Comparison of ENCODE assay signal across 13 cellular contexts in genomic region chr4:77777135-77777777, GRCh38. TPM values are rescaled to one million over a fixed set of nuclear protein-coding genes. Genes with fewer than 3 reads are reported as not detected.
DNase-seq lines count a peak whose midpoint lies in the region; ATAC-seq and TF ChIP-seq lines count a peak whose summit lies in the region.
"Had no signal": no experiment of that assay in that cellular context is flagged by ENCODE, and none has a peak within 500 bp of the region (broad histone marks: within the 10 kb centered on the region; RNA-seq: fewer than 3 reads in every experiment).

No MANE protein-coding gene starts in this region.

- H3K27ac ChIP-seq in SK-N-MC (peak overlapping the region; percentile 88), skeletal muscle tissue (ENCODE audit: low read depth, low read length) (peak overlapping the region; percentile 32), MM.1S (ENCODE audit: low read length) (no peak overlapping the region)
- H3K27ac ChIP-seq: upper lobe of left lung, VCaP had no signal

- H3K4me3 ChIP-seq in SK-N-MC = peak overlapping the region; percentile 74
- H3K4me3 ChIP-seq in fibroblast of pulmonary artery (replicated peaks; ENCODE audit: low read depth, low read length) = no peak overlapping the region
- H3K4me3 ChIP-seq in skeletal muscle tissue (ENCODE audit: low read length in 3 of 3) = peak overlapping the region in 2 of 3 donors; percentile 15 to 21
- H3K4me3 ChIP-seq in MM.1S (ENCODE audit: low read length) = no peak overlapping the region
- H3K4me3 ChIP-seq: upper lobe of left lung had no signal

- H3K79me2 ChIP-seq in MM.1S (ENCODE audit: low read length) = peaks cover 93% of the 10 kb centered on the region

- H3K27ac Mint-ChIP-seq in activated naive CD4-positive, alpha-beta T cell treated with anti-CD3 and anti-CD28 coated beads, Interleukin-2, amount 50 U/mL, for 24 hours = peak overlapping the region; percentile 85

- H3K27me3 ChIP-seq in skeletal muscle tissue (ENCODE audit: control insufficient read depth in 3 of 3, insufficient read depth in 3 of 3, low read length in 3 of 3) = no peaks in the 10 kb centered on the region
- no peaks in the 10 kb centered on the region for H3K27me3 ChIP-seq in MM.1S (replicated peaks; ENCODE audit: insufficient read depth, low read length)
- H3K27me3 ChIP-seq: upper lobe of left lung had no signal

- ATAC-seq in GM18868 (IDR thresholded peaks at IDR 0.05; ENCODE audit: unreplicated experiment) = no peak
- ATAC-seq: sciatic nerve had no signal

- no peaks in the 10 kb centered on the region for H3F3A ChIP-seq in MM.1S (ENCODE audit: insufficient read depth, low read length)

- H3K4me1 ChIP-seq in skeletal muscle tissue (ENCODE audit: control insufficient read depth in 3 of 3, insufficient read depth in 3 of 3, low read length in 3 of 3) = peaks cover 10 to 13% (median 11%) of the 10 kb centered on the region in 3 donors
- H3K4me1 ChIP-seq in MM.1S (ENCODE audit: low read length) = no peaks in the 10 kb centered on the region

- H3K4me1 Mint-ChIP-seq in activated naive CD4-positive, alpha-beta T cell treated with anti-CD3 and anti-CD28 coated beads, Interleukin-2, amount 50 U/mL, for 24 hours = peaks cover 70% of the 10 kb centered on the region

- H2AFZ ChIP-seq in MM.1S (ENCODE audit: low read length) = no peak overlapping the region

- TF ChIP-seq CTCF in fibroblast of pulmonary artery (IDR thresholded peaks at IDR 0.05; ENCODE audit: low read length, missing control alignments) (no peak), GM10266 (IDR thresholded peaks at IDR 0.05; ENCODE audit: control insufficient read depth, insufficient read depth, low read depth, missing control alignments) (no peak), MM.1S (IDR thresholded peaks at IDR 0.05; ENCODE audit: low read length) (no peak)

- no peaks in the 10 kb centered on the region for H3K9me3 Mint-ChIP-seq in activated naive CD4-positive, alpha-beta T cell treated with anti-CD3 and anti-CD28 coated beads, Interleukin-2, amount 50 U/mL, for 24 hours
- H3K9me3 Mint-ChIP-seq: mesothelial cell of epicardium had no signal

- H3K9ac ChIP-seq in SK-N-MC (ENCODE audit: insufficient read length) = peak overlapping the region; percentile 56
- peak overlapping the region in 1 of 3 donors; percentile 10 for H3K9ac ChIP-seq in skeletal muscle tissue (ENCODE audit: low read depth in 1 of 3, low read length in 3 of 3)
- no peak overlapping the region for H3K9ac ChIP-seq in MM.1S (ENCODE audit: low read length)

- no peaks in the 10 kb centered on the region for H3K9me3 ChIP-seq in SK-N-MC (ENCODE audit: low read depth, low read length)
- H3K9me3 ChIP-seq in skeletal muscle tissue (ENCODE audit: control insufficient read depth in 3 of 3, low read length in 3 of 3) = no peaks in the 10 kb centered on the region
- H3K9me3 ChIP-seq in MM.1S (replicated peaks; ENCODE audit: insufficient read depth, low read length) = no peaks in the 10 kb centered on the region
- H3K9me3 ChIP-seq: upper lobe of left lung had no signal

- no peaks in the 10 kb centered on the region for H3K27me3 Mint-ChIP-seq in activated naive CD4-positive, alpha-beta T cell treated with anti-CD3 and anti-CD28 coated beads, Interleukin-2, amount 50 U/mL, for 24 hours

- no peak for DNase-seq in activated naive CD4-positive, alpha-beta T cell (lab: John Stamatoyannopoulos, UW)
- DNase-seq in SK-N-MC (ENCODE audit: low read depth, low spot score) = no peak
- peak; percentile 57 for DNase-seq in fibroblast of pulmonary artery (ENCODE audit: low read depth)
- no peak for DNase-seq in GM10266 (ENCODE audit: extremely low spot score)
- DNase-seq in MM.1S = no peak
- DNase-seq: NCI-H345, upper lobe of left lung had no signal

- no peaks in the 10 kb centered on the region for H3K9me2 ChIP-seq in MM.1S (replicated peaks; ENCODE audit: insufficient read depth, low read length)

- peaks cover 45% of the 10 kb centered on the region for H4K20me1 ChIP-seq in MM.1S (ENCODE audit: insufficient read depth, low read length)

- peaks cover 9% of the 10 kb centered on the region for H3K36me3 Mint-ChIP-seq in activated naive CD4-positive, alpha-beta T cell treated with anti-CD3 and anti-CD28 coated beads, Interleukin-2, amount 50 U/mL, for 24 hours

- H3K4me2 ChIP-seq in MM.1S (ENCODE audit: low read depth, low read length) = no peak overlapping the region

- H3K36me3 ChIP-seq in SK-N-MC (ENCODE audit: insufficient read depth, low read length) = peaks cover 5% of the 10 kb centered on the region; the same call in 1 of the 2 replicates
- peaks cover 0 to 11% (median 9%) of the 10 kb centered on the region in 3 donors for H3K36me3 ChIP-seq in skeletal muscle tissue (ENCODE audit: control insufficient read depth in 3 of 3, insufficient read depth in 3 of 3, low read length in 3 of 3)
- H3K36me3 ChIP-seq in MM.1S (replicated peaks; ENCODE audit: insufficient read depth, low read length) = peaks cover 8% of the 10 kb centered on the region

- no peak overlapping the region for H3K4me3 Mint-ChIP-seq in activated naive CD4-positive, alpha-beta T cell treated with anti-CD3 and anti-CD28 coated beads, Interleukin-2, amount 50 U/mL, for 24 hours
- H3K4me3 Mint-ChIP-seq: mesothelial cell of epicardium had no signal

RNA-seq across cellular contexts. Expression of gene CNOT6L, which starts 41.9 kb away (rescaled TPM):
- total RNA-seq in skeletal muscle tissue = 31.3 TPM

Comparison
In these comparisons a context has a peak if more than half of its experiments do, and no peak if none do; other contexts are left out.
1. H3K4me3 ChIP-seq: peak in SK-N-MC (single experiment) and skeletal muscle tissue (2 of 3); none in fibroblast of pulmonary artery (single experiment) and MM.1S (single experiment).